ENCODE assay signal across 22 cellular contexts in genomic region chr7:142790056-142790455, GRCh38. TPM values are rescaled to one million over a fixed set of nuclear protein-coding genes. Genes with fewer than 3 reads are reported as not detected.
DNase-seq lines count a peak whose midpoint lies in the region; ATAC-seq, FAIRE-seq and TF ChIP-seq lines count a peak whose summit lies in the region.
"Had no signal": no experiment of that assay in that cellular context is flagged by ENCODE, and none has a peak within 500 bp of the region (broad histone marks: within the 10 kb centered on the region; RNA-seq: fewer than 3 reads in every experiment).

No MANE protein-coding gene starts in this region.

- H3K4me3 ChIP-seq in CD8-positive, alpha-beta T cell (ENCODE audit: low read depth, low read length) = peak overlapping the region; percentile 70
- H3K4me3 ChIP-seq in Peyer's patch = peak overlapping the region in 2 of 4 donors; percentile 24 to 25
- H3K4me3 ChIP-seq: hepatocyte had no signal

- no peaks in the 10 kb centered on the region for H3K9me3 Mint-ChIP-seq in CD8-positive, alpha-beta T cell
- no peaks in the 10 kb centered on the region for H3K9me3 Mint-ChIP-seq in natural killer cell treated with Interleukin-12 subunit alpha and Interleukin-12 subunit beta and Interleukin-15 and Interleukin-18, amount 100 ng/mL, for 72 hours

- peak overlapping the region; percentile 99 for H3K27ac Mint-ChIP-seq in CD8-positive, alpha-beta T cell
- peak overlapping the region; percentile 94 to 97 for H3K27ac Mint-ChIP-seq in natural killer cell treated with Interleukin-12 subunit alpha and Interleukin-12 subunit beta and Interleukin-15 and Interleukin-18, amount 100 ng/mL, for 72 hours

- no peaks in the 10 kb centered on the region for H3K27me3 Mint-ChIP-seq in CD8-positive, alpha-beta T cell (ENCODE audit: low read depth)
- no peaks in the 10 kb centered on the region for H3K27me3 Mint-ChIP-seq in natural killer cell treated with Interleukin-12 subunit alpha and Interleukin-12 subunit beta and Interleukin-15 and Interleukin-18, amount 100 ng/mL, for 72 hours

- no peak for TF ChIP-seq CTCF in CD8-positive, alpha-beta T cell (IDR thresholded peaks at IDR 0.05)
- no peak for TF ChIP-seq CTCF in Peyer's patch (IDR thresholded peaks at IDR 0.05)

- H3K36me3 ChIP-seq in CD8-positive, alpha-beta T cell (ENCODE audit: insufficient read depth, low read length) = peaks cover 30% of the 10 kb centered on the region
- no peaks in the 10 kb centered on the region for H3K36me3 ChIP-seq in Peyer's patch
- H3K36me3 ChIP-seq: WERI-Rb-1 had no signal

- peaks cover 44% of the 10 kb centered on the region for H3K4me1 Mint-ChIP-seq in CD8-positive, alpha-beta T cell (ENCODE audit: low read depth)
- peaks cover 64 to 87% of the 10 kb centered on the region in 2 donors for H3K4me1 Mint-ChIP-seq in natural killer cell treated with Interleukin-12 subunit alpha and Interleukin-12 subunit beta and Interleukin-15 and Interleukin-18, amount 100 ng/mL, for 72 hours (ENCODE audit: low read depth in 2 of 2)

- no peak for FAIRE-seq in GM19239 (lab: Jason Lieb, UNC)
- FAIRE-seq: astrocyte, endometrium, keratinocyte had no signal

- intact Hi-C loops in CD8-positive, alpha-beta T cell (cut with DNase I, micrococcal nuclease) = no loop called here

- TF ChIP-seq POLR2A in Peyer's patch (IDR thresholded peaks at IDR 0.05) = no peak

- H3K9me3 ChIP-seq in CD8-positive, alpha-beta T cell (ENCODE audit: low read length) = no peaks in the 10 kb centered on the region
- H3K9me3 ChIP-seq in Peyer's patch = no peaks in the 10 kb centered on the region

- peak overlapping the region; percentile 98 for H3K27ac ChIP-seq in CD8-positive, alpha-beta T cell (ENCODE audit: low read depth, low read length)
- H3K27ac ChIP-seq in Peyer's patch = peak overlapping the region; percentile 7 to 68 (median 56)
- H3K27ac ChIP-seq: hepatocyte, WERI-Rb-1 had no signal

- DNase-seq in CD8-positive, alpha-beta T cell = peak in 2 of 7 experiments; percentile 41 to 66
- no peak for DNase-seq in Peyer's patch
- DNase-seq in activated naive CD4-positive, alpha-beta T cell treated with anti-CD3 and anti-CD28 coated beads, Interleukin-2, amount 50 U/mL, for 16 hours = peak; percentile 37
- DNase-seq in natural killer cell treated with Interleukin-12 subunit alpha and Interleukin-12 subunit beta and Interleukin-15 and Interleukin-18, amount 100 ng/mL, for 72 hours (ENCODE audit: low spot score) = no peak
- DNase-seq in HEK293T (ENCODE audit: extremely low spot score) = no peak
- DNase-seq in GM19239 (ENCODE audit: insufficient read length, low spot score) = no peak
- DNase-seq: GDM1, KG1, NCI-H1048, NCI-H2081, posterior cingulate gyrus, SW 1271, WERI-Rb-1 had no signal

- H3K27me3 ChIP-seq in CD8-positive, alpha-beta T cell (ENCODE audit: insufficient read depth, low read length) = no peaks in the 10 kb centered on the region
- H3K27me3 ChIP-seq in Peyer's patch = no peaks in the 10 kb centered on the region

- H3K36me3 Mint-ChIP-seq in CD8-positive, alpha-beta T cell = peaks cover 70% of the 10 kb centered on the region
- H3K36me3 Mint-ChIP-seq in natural killer cell treated with Interleukin-12 subunit alpha and Interleukin-12 subunit beta and Interleukin-15 and Interleukin-18, amount 100 ng/mL, for 72 hours = peaks cover 11% of the 10 kb centered on the region

- CTCF ChIA-PET in CD8-positive, alpha-beta T cell (lab: Charles Lee) = interaction anchor here (4.8 to 19.9 kb wide), 2 partner anchors 7 to 21 kb away, joined by 31 to 490 read pairs; no protein-coding TSS in a partner anchor
- CTCF ChIA-PET in HEK293T (lab: Yijun Ruan, JAX) = no interaction called here

- H3K4me1 ChIP-seq in CD8-positive, alpha-beta T cell (ENCODE audit: insufficient read depth, low read length) = peaks cover 39% of the 10 kb centered on the region
- peaks cover 0 to 6% (median 0%) of the 10 kb centered on the region in 4 donors for H3K4me1 ChIP-seq in Peyer's patch

- no peak for ATAC-seq in CD8-positive, alpha-beta T cell
- no peak for ATAC-seq in natural killer cell treated with Interleukin-12 subunit alpha and Interleukin-12 subunit beta and Interleukin-15 and Interleukin-18, amount 100 ng/mL, for 72 hours
- no peak for ATAC-seq in GM19463 (IDR thresholded peaks at IDR 0.05; ENCODE audit: unreplicated experiment)

- H3K4me3 Mint-ChIP-seq in CD8-positive, alpha-beta T cell = peak overlapping the region; percentile 98
- H3K4me3 Mint-ChIP-seq in natural killer cell treated with Interleukin-12 subunit alpha and Interleukin-12 subunit beta and Interleukin-15 and Interleukin-18, amount 100 ng/mL, for 72 hours = peak overlapping the region; percentile 93

- POLR2A ChIA-PET in CD8-positive, alpha-beta T cell (lab: Charles Lee) = interaction anchor here (0.7 to 21.9 kb wide), 9 partner anchors 7 to 469 kb away, joined by 3 to 2372 read pairs (median 5); no protein-coding TSS in a partner anchor
- POLR2A ChIA-PET in HEK293T (lab: Yijun Ruan, JAX) = no interaction called here

TF ChIP-seq in HEK293T, 16 proteins besides CTCF, POLR2A, EP300 and RAD21:
- no peak for TF ChIP-seq LEF1 (IDR thresholded peaks at IDR 0.05; ENCODE audit: borderline replicate concordance)
- no peak for TF ChIP-seq SP1 (IDR thresholded peaks at IDR 0.05)
- TF ChIP-seq FOXM1 (IDR thresholded peaks at IDR 0.05; ENCODE audit: borderline replicate concordance) = no peak
- no peak for TF ChIP-seq TARDBP (IDR thresholded peaks at IDR 0.05)
- TF ChIP-seq ZNF384 (IDR thresholded peaks at IDR 0.05) = no peak
- TF ChIP-seq ARNT (IDR thresholded peaks at IDR 0.05) = no peak
- TF ChIP-seq PKNOX1 (IDR thresholded peaks at IDR 0.05) = no peak
- no peak for TF ChIP-seq BHLHE40 (IDR thresholded peaks at IDR 0.05; ENCODE audit: borderline replicate concordance)
- no peak for TF ChIP-seq CTBP1 (IDR thresholded peaks at IDR 0.05; ENCODE audit: borderline replicate concordance)
- TF ChIP-seq HDGF (IDR thresholded peaks at IDR 0.05; ENCODE audit: borderline replicate concordance) = no peak
- no peak for TF ChIP-seq FOXA1 (IDR thresholded peaks at IDR 0.05)
- no peak for TF ChIP-seq L3MBTL2 (conservative IDR thresholded peaks at IDR 0.05)
- TF ChIP-seq ELF4 (IDR thresholded peaks at IDR 0.05) = no peak
- no peak for TF ChIP-seq FOXK2 (IDR thresholded peaks at IDR 0.05)
- no peak for TF ChIP-seq SUZ12 (IDR thresholded peaks at IDR 0.05)

RNA-seq across cellular contexts. Expression of gene PRSS2, which starts 19.3 kb away (rescaled TPM):
- not detected for total RNA-seq in CD8-positive, alpha-beta T cell
- 100 to 1,000 TPM in 3 of 4 donors, 10 to 100 TPM in 1; 29.7 to 243 (median 208) TPM for total RNA-seq in Peyer's patch
- total RNA-seq in natural killer cell treated with Interleukin-12 subunit alpha and Interleukin-12 subunit beta and Interleukin-15 and Interleukin-18, amount 100 ng/mL, for 72 hours = under 1 TPM in 1 of 2 donors, not detected in 1; 0.76 TPM
- total RNA-seq: astrocyte, lung microvascular endothelial cell, myocyte, NCI-H460, temporal lobe had no signal

RNA-seq across cellular contexts. Expression of gene PRSS1, which starts 40.8 kb away (rescaled TPM):
- total RNA-seq in CD8-positive, alpha-beta T cell = not detected
- total RNA-seq in Peyer's patch = not detected
- not detected for total RNA-seq in natural killer cell treated with Interleukin-12 subunit alpha and Interleukin-12 subunit beta and Interleukin-15 and Interleukin-18, amount 100 ng/mL, for 72 hours
- total RNA-seq: astrocyte, lung microvascular endothelial cell, myocyte, NCI-H460, temporal lobe had no signal

Comparison
In these comparisons a context has a peak if more than half of its experiments do, and no peak if none do; other contexts are left out.
1. RNA of gene PRSS2, which starts 19.3 kb away (total RNA-seq): 29.7 to 243 TPM in Peyer's patch; 0.76 TPM in natural killer cell treated with Interleukin-12 subunit alpha and Interleukin-12 subunit beta and Interleukin-15 and Interleukin-18, amount 100 ng/mL, for 72 hours and not detected in CD8-positive, alpha-beta T cell; every median in the first group is over 10 times any median in the second.